In the genomic region with DNA sequence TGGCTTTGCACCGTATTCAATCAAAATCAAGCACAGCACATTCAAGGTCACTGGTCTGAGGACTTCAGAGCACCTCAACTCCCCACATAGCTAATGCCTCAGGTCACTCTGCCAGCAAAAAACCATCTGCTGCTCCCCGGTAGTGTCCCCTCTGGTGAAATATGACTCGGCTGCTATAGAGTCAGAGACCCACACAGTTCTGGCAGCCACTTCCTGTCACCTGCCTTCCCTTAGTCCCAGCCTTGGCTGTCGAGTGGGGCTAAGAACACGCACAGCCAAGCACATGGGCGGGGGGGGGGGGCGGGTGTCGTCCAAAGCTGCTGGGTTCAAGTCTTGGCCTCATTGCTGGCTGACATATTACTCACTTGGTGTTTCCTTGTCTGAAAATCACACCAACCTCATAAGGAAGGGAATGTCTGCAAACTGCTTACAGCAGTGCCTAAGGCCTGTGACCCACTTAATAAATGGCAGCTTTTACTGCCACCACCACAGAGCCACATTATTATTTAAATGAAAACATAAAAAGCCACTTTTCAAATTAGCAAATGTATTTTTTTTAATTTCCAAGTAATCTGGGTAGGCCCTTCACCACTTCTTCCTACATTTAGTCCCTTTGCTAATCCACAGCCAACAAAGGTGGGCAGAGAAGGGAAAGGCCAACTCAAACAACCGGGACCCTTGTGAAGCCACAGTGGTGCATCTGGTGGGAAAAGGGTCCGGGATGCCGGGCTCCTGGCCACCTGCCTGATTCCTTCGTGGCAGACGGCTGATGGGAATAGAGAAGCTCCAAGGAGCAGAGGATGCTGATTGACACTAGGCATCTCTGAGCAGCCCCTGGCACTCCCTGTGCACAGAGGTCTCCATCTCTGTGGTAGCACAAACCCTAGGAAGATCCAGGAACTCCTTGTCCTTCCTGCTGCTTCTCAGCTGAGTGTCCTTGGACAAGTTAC, we compare ENCODE assay signal across 9 cellular contexts. TPM values are rescaled to one million over a fixed set of nuclear protein-coding genes. Genes with fewer than 3 reads are reported as not detected.
DNase-seq lines count a peak whose midpoint lies in the region; ATAC-seq and TF ChIP-seq lines count a peak whose summit lies in the region.
"Had no signal": no experiment of that assay in that cellular context is flagged by ENCODE, and none has a peak within 500 bp of the region (broad histone marks: within the 10 kb centered on the region; RNA-seq: fewer than 3 reads in every experiment).

No MANE protein-coding gene starts in this region.

- no peak overlapping the region for H2BK120ac ChIP-seq in mesendoderm (ENCODE audit: low read depth, low read length)

- H3K27me3 ChIP-seq in mesendoderm (ENCODE audit: insufficient read depth, low read length, poor library complexity) = no peaks in the 10 kb centered on the region

- no peak overlapping the region for H3K4me3 ChIP-seq in mesendoderm (ENCODE audit: low read length)

- no CpG with 5 or more reads among the region's 13 CpGs for WGBS in mesendoderm (ENCODE audit: extremely low coverage, insufficient coverage, low lambda C conversion rate)

- POLR2A ChIA-PET in activated CD8-positive, alpha-beta T cell treated with anti-CD3 and anti-CD28 coated beads, Interleukin-2, amount 10 ng/mL, durations not matched to agents 7 days and 5 days (lab: Charles Lee) = interaction anchor here (0.7 to 2.6 kb wide), 5 partner anchors 12 to 216 kb away, joined by 3 to 10 read pairs (median 3); no protein-coding TSS in a partner anchor

- H3K36me3 ChIP-seq in mesendoderm (ENCODE audit: control insufficient read depth, insufficient read depth, low read length) = peaks cover 16% of the 10 kb centered on the region

- H2AK5ac ChIP-seq in mesendoderm (ENCODE audit: low read length) = no peak overlapping the region

- no peak overlapping the region for H4K5ac ChIP-seq in mesendoderm (ENCODE audit: low read length)

- H3K9me3 Mint-ChIP-seq in activated CD8-positive, alpha-beta T cell treated with anti-CD3 and anti-CD28 coated beads, Interleukin-2, amount 10 ng/mL, durations not matched to agents 7 days and 5 days (ENCODE audit: insufficient read depth) = peaks cover 7% of the 10 kb centered on the region
- H3K9me3 Mint-ChIP-seq in CD14-positive monocyte = peaks cover 0 to 9% (median 3%) of the 10 kb centered on the region in 7 donors

- DNase-seq in DMS153 (lab: John Stamatoyannopoulos, UW) = peak; percentile 79
- DNase-seq in activated CD8-positive, alpha-beta T cell treated with anti-CD3 and anti-CD28 coated beads, Interleukin-2, amount 10 ng/mL, durations not matched to agents 7 days and 5 days = peak; percentile 80
- DNase-seq in mesendoderm = peak; percentile 4
- DNase-seq in SIG-M5 treated with dmso at 0.1 percent for 504 hours (lab: John Stamatoyannopoulos, UW; ENCODE audit: unreplicated experiment) = no peak
- no peak for DNase-seq in hippocampal formation (lab: John Stamatoyannopoulos, UW)
- no peak for DNase-seq in NOMO-1 (lab: John Stamatoyannopoulos, UW; ENCODE audit: unreplicated experiment in 2 of 2)
- DNase-seq in CD14-positive monocyte (ENCODE audit: low spot score) = no peak

- CTCF ChIA-PET in activated CD8-positive, alpha-beta T cell treated with anti-CD3 and anti-CD28 coated beads, Interleukin-2, amount 10 ng/mL, durations not matched to agents 7 days and 5 days (lab: Charles Lee) = interaction anchor here (0.9 to 8.8 kb wide), 12 partner anchors 11 to 317 kb away, joined by 3 to 57 read pairs (median 4); partner anchors contain the start of gene ST3GAL5

- no peak overlapping the region for H3K4me3 Mint-ChIP-seq in activated CD8-positive, alpha-beta T cell treated with anti-CD3 and anti-CD28 coated beads, Interleukin-2, amount 10 ng/mL, durations not matched to agents 7 days and 5 days
- H3K4me3 Mint-ChIP-seq in CD14-positive monocyte = no peak overlapping the region
- H3K4me3 Mint-ChIP-seq: nephron had no signal

- H3K23ac ChIP-seq in mesendoderm (ENCODE audit: low read length) = no peak overlapping the region

- H3K79me1 ChIP-seq in mesendoderm (ENCODE audit: low read length) = no peaks in the 10 kb centered on the region

- no peak overlapping the region for H2BK15ac ChIP-seq in mesendoderm (replicated peaks; ENCODE audit: low read depth)

- no peak overlapping the region for H3K4me2 ChIP-seq in mesendoderm (ENCODE audit: low read length)

- peak overlapping the region; percentile 76 for H3K27ac Mint-ChIP-seq in activated CD8-positive, alpha-beta T cell treated with anti-CD3 and anti-CD28 coated beads, Interleukin-2, amount 10 ng/mL, durations not matched to agents 7 days and 5 days
- peak overlapping the region in 2 of 7 donors; percentile 17 to 40 for H3K27ac Mint-ChIP-seq in CD14-positive monocyte

- H3K27me3 Mint-ChIP-seq in activated CD8-positive, alpha-beta T cell treated with anti-CD3 and anti-CD28 coated beads, Interleukin-2, amount 10 ng/mL, durations not matched to agents 7 days and 5 days (ENCODE audit: low read depth) = no peaks in the 10 kb centered on the region
- peaks cover 0 to 6% (median 2%) of the 10 kb centered on the region in 3 donors for H3K27me3 Mint-ChIP-seq in CD14-positive monocyte (ENCODE audit: low read depth in 3 of 3)

- intact Hi-C loops in CD14-positive monocyte (cut with micrococcal nuclease) = no loop called here

- no peak overlapping the region for H3K56ac ChIP-seq in mesendoderm (ENCODE audit: low read length)

- peak; percentile 37 for ATAC-seq in HG03571 (IDR thresholded peaks at IDR 0.05; ENCODE audit: unreplicated experiment)
- ATAC-seq in activated CD8-positive, alpha-beta T cell treated with anti-CD3 and anti-CD28 coated beads, Interleukin-2, amount 10 ng/mL, durations not matched to agents 7 days and 5 days = peak; percentile 98

- H3K4ac ChIP-seq in mesendoderm (ENCODE audit: low read depth, low read length) = no peak overlapping the region

- no peak for TF ChIP-seq CTCF in CD14-positive monocyte (IDR thresholded peaks at IDR 0.05)

- no peak overlapping the region for H3K18ac ChIP-seq in mesendoderm (ENCODE audit: low read length)

- no peaks in the 10 kb centered on the region for H3K4me1 ChIP-seq in mesendoderm (ENCODE audit: control insufficient read depth, low read depth, low read length)

- no peak overlapping the region for H2BK5ac ChIP-seq in mesendoderm (ENCODE audit: low read length)

- no peaks in the 10 kb centered on the region for H3K79me2 ChIP-seq in mesendoderm (ENCODE audit: control insufficient read depth, insufficient read depth, low read length)

- no peak overlapping the region for H4K8ac ChIP-seq in mesendoderm (ENCODE audit: low read depth, low read length)

- peaks cover 47% of the 10 kb centered on the region for H3K4me1 Mint-ChIP-seq in activated CD8-positive, alpha-beta T cell treated with anti-CD3 and anti-CD28 coated beads, Interleukin-2, amount 10 ng/mL, durations not matched to agents 7 days and 5 days (ENCODE audit: low read depth)
- peaks cover 17% of the 10 kb centered on the region for H3K4me1 Mint-ChIP-seq in CD14-positive monocyte

- no peak overlapping the region for H3K9ac ChIP-seq in mesendoderm (ENCODE audit: low read length)

- H3K36me3 Mint-ChIP-seq in activated CD8-positive, alpha-beta T cell treated with anti-CD3 and anti-CD28 coated beads, Interleukin-2, amount 10 ng/mL, durations not matched to agents 7 days and 5 days (ENCODE audit: low read depth) = peaks cover 83% of the 10 kb centered on the region
- H3K36me3 Mint-ChIP-seq in CD14-positive monocyte = peaks cover 71 to 76% of the 10 kb centered on the region in 2 donors

- H3K27ac ChIP-seq in mesendoderm (ENCODE audit: low read depth, low read length) = no peak overlapping the region

RNA-seq across cellular contexts. Expression of gene POLR1A, which starts 37.3 kb away (rescaled TPM):
- total RNA-seq in activated CD8-positive, alpha-beta T cell treated with anti-CD3 and anti-CD28 coated beads, Interleukin-2, amount 10 ng/mL, durations not matched to agents 7 days and 5 days = 10 to 100 TPM; 40.8 to 41.5 TPM
- 19.8 TPM for polyA plus RNA-seq in mesendoderm (2013, experiment 1 of 2)
- 19.2 TPM for polyA plus RNA-seq in mesendoderm (2013, experiment 2 of 2)
- polyA plus RNA-seq in CD14-positive monocyte = 1 to 10 TPM in 1 of 2 donors, under 1 TPM in 1; 0.45 to 1.6 TPM

RNA-seq across cellular contexts. Expression of gene PTCD3, which starts 37.7 kb away (rescaled TPM):
- 100 to 1,000 TPM; 136 to 139 TPM for total RNA-seq in activated CD8-positive, alpha-beta T cell treated with anti-CD3 and anti-CD28 coated beads, Interleukin-2, amount 10 ng/mL, durations not matched to agents 7 days and 5 days
- polyA plus RNA-seq in mesendoderm (2013, experiment 1 of 2) = 71.0 TPM
- 72.6 TPM for polyA plus RNA-seq in mesendoderm (2013, experiment 2 of 2)
- polyA plus RNA-seq in CD14-positive monocyte = 10 to 100 TPM; 14.0 to 17.8 TPM

Comparison
In these comparisons a context has a peak if more than half of its experiments do, and no peak if none do; other contexts are left out.
1. DNase-seq: peak in DMS153 (single experiment), activated CD8-positive, alpha-beta T cell treated with anti-CD3 and anti-CD28 coated beads, Interleukin-2, amount 10 ng/mL, durations not matched to agents 7 days and 5 days (single experiment) and mesendoderm (single experiment); none in SIG-M5 treated with dmso at 0.1 percent for 504 hours (single experiment), hippocampal formation (0 of 2), NOMO-1 (0 of 2) and CD14-positive monocyte (single experiment).